Comparison of ENCODE assay signal across 8 cellular contexts in genomic region chr12:7060353-7060954, GRCh38. TPM values are rescaled to one million over a fixed set of nuclear protein-coding genes. Genes with fewer than 3 reads are reported as not detected.
DNase-seq lines count a peak whose midpoint lies in the region; ATAC-seq, FAIRE-seq and TF ChIP-seq lines count a peak whose summit lies in the region.

Gene C1S (plus strand): TSS chr12:7060718. CDS start chr12:7061913, 1,195 bp downstream.

- H3K4me3 ChIP-seq in HUES64 (ENCODE audit: low read length) (no peak within 1 kb of the TSS), bronchial epithelial cell (ENCODE audit: low read depth, low read length) (no peak within 1 kb of the TSS), stomach smooth muscle (ENCODE audit: low read length in 2 of 2) (peak within 1 kb of the TSS; percentile 81 to 85)
- no peak within 1 kb of the TSS for H3K4me3 ChIP-seq in naive thymus-derived CD4-positive, alpha-beta T cell (ENCODE audit: low read length)

- H3K36me3 ChIP-seq in HUES64 (ENCODE audit: insufficient read depth, low read length), result no peaks in the 10 kb centered on the region
- no peaks in the 10 kb centered on the region for H3K36me3 ChIP-seq in bronchial epithelial cell (ENCODE audit: control insufficient read depth, insufficient read depth, low read length)
- H3K36me3 ChIP-seq in stomach smooth muscle (ENCODE audit: control insufficient read depth in 2 of 2, insufficient read depth in 2 of 2, low read length in 2 of 2), result peaks cover 14 to 23% of the 10 kb centered on the region in 2 donors
- no peaks in the 10 kb centered on the region for H3K36me3 ChIP-seq in naive thymus-derived CD4-positive, alpha-beta T cell (ENCODE audit: control insufficient read depth in 2 of 3, insufficient read depth in 3 of 3, low read length in 3 of 3)

- H3K36me3 Mint-ChIP-seq in naive thymus-derived CD4-positive, alpha-beta T cell, result no peaks in the 10 kb centered on the region

- no peak for ATAC-seq in naive thymus-derived CD4-positive, alpha-beta T cell
- ATAC-seq in stimulated activated naive CD8-positive, alpha-beta T cell treated with anti-CD3 and anti-CD28 coated beads, Interleukin-15, amount 100 ng/mL, for 72 hours, result no peak

- POLR2A ChIA-PET in naive thymus-derived CD4-positive, alpha-beta T cell (lab: Charles Lee), result no interaction called here

- intact Hi-C loops in naive thymus-derived CD4-positive, alpha-beta T cell (cut with micrococcal nuclease), result no loop called here

- H3K4me1 ChIP-seq in HUES64 (ENCODE audit: insufficient read depth, low read length), result peaks cover 8% of the 10 kb centered on the region
- peaks cover 18% of the 10 kb centered on the region for H3K4me1 ChIP-seq in stomach smooth muscle (ENCODE audit: control insufficient read depth, insufficient read depth, low read length)
- H3K4me1 ChIP-seq in naive thymus-derived CD4-positive, alpha-beta T cell (ENCODE audit: control insufficient read depth in 2 of 2, insufficient read depth in 2 of 2, low read length in 2 of 2), result no peaks in the 10 kb centered on the region

- H3K27ac ChIP-seq in HUES64 (ENCODE audit: low read depth, low read length) (no peak within 1 kb of the TSS), stomach smooth muscle (ENCODE audit: low read length) (peak within 1 kb of the TSS; percentile 85)
- no peak within 1 kb of the TSS for H3K27ac ChIP-seq in naive thymus-derived CD4-positive, alpha-beta T cell (ENCODE audit: low read depth, low read length)

- CTCF ChIA-PET in naive thymus-derived CD4-positive, alpha-beta T cell (lab: Charles Lee), result no interaction called here

- FAIRE-seq in bronchial epithelial cell (lab: Jason Lieb, UNC), result no peak

- H3K4me1 Mint-ChIP-seq in naive thymus-derived CD4-positive, alpha-beta T cell, result no peaks in the 10 kb centered on the region
- peaks cover 6% of the 10 kb centered on the region for H3K4me1 Mint-ChIP-seq in stimulated activated naive CD8-positive, alpha-beta T cell treated with anti-CD3 and anti-CD28 coated beads, Interleukin-15, amount 100 ng/mL, for 72 hours

- peak; percentile 81 for TF ChIP-seq CTCF in bronchial epithelial cell (IDR thresholded peaks at IDR 0.05; ENCODE audit: insufficient read depth, low read length, severe bottlenecking)

- H3K4me3 Mint-ChIP-seq in naive thymus-derived CD4-positive, alpha-beta T cell, result no peak within 1 kb of the TSS
- H3K4me3 Mint-ChIP-seq in stimulated activated naive CD8-positive, alpha-beta T cell treated with anti-CD3 and anti-CD28 coated beads, Interleukin-15, amount 100 ng/mL, for 72 hours, result no peak within 1 kb of the TSS

- H3K9ac ChIP-seq in HUES64 (ENCODE audit: low read depth, low read length), result peak within 1 kb of the TSS; percentile 24
- H3K9ac ChIP-seq in stomach smooth muscle (ENCODE audit: low read length in 2 of 2), result peak within 1 kb of the TSS; percentile 85 to 89

- peak within 1 kb of the TSS in 1 of 9 donors; percentile 1 for H3K27ac Mint-ChIP-seq in naive thymus-derived CD4-positive, alpha-beta T cell
- peak within 1 kb of the TSS in 1 of 2 donors; percentile 94 for H3K27ac Mint-ChIP-seq in stimulated activated naive CD8-positive, alpha-beta T cell treated with anti-CD3 and anti-CD28 coated beads, Interleukin-15, amount 100 ng/mL, for 72 hours

- H3K27me3 Mint-ChIP-seq in naive thymus-derived CD4-positive, alpha-beta T cell, result peaks cover 16 to 30% (median 26%) of the 10 kb centered on the region in 5 donors
- H3K27me3 Mint-ChIP-seq in stimulated activated naive CD8-positive, alpha-beta T cell treated with anti-CD3 and anti-CD28 coated beads, Interleukin-15, amount 100 ng/mL, for 72 hours, result peaks cover 25% of the 10 kb centered on the region

- H3K9me3 Mint-ChIP-seq in naive thymus-derived CD4-positive, alpha-beta T cell, result no peaks in the 10 kb centered on the region
- no peaks in the 10 kb centered on the region for H3K9me3 Mint-ChIP-seq in stimulated activated naive CD8-positive, alpha-beta T cell treated with anti-CD3 and anti-CD28 coated beads, Interleukin-15, amount 100 ng/mL, for 72 hours

- H3K9me3 ChIP-seq in HUES64 (ENCODE audit: insufficient read depth, low read depth, low read length) (no peaks in the 10 kb centered on the region), stomach smooth muscle (ENCODE audit: control insufficient read depth in 2 of 2, low read length in 2 of 2) (no peaks in the 10 kb centered on the region)
- no peaks in the 10 kb centered on the region for H3K9me3 ChIP-seq in naive thymus-derived CD4-positive, alpha-beta T cell (ENCODE audit: control insufficient read depth in 2 of 3, low read length in 3 of 3)

- WGBS in HUES64, result 41% methylated on average over 10 of the region's 10 CpGs

- H3K27me3 ChIP-seq in HUES64 (ENCODE audit: insufficient read depth, low read length), result no peaks in the 10 kb centered on the region
- H3K27me3 ChIP-seq in bronchial epithelial cell (ENCODE audit: control insufficient read depth, insufficient read depth, low read length), result no peaks in the 10 kb centered on the region
- no peaks in the 10 kb centered on the region for H3K27me3 ChIP-seq in stomach smooth muscle (ENCODE audit: control insufficient read depth in 1 of 2, insufficient read depth in 2 of 2, low read length in 2 of 2)
- H3K27me3 ChIP-seq in naive thymus-derived CD4-positive, alpha-beta T cell (ENCODE audit: control insufficient read depth in 2 of 2, insufficient read depth in 2 of 2, low read length in 2 of 2), result no peaks in the 10 kb centered on the region

- DNase-seq in bronchial epithelial cell (ENCODE audit: low read depth) (peak; percentile 93), kidney glomerular epithelial cell (lab: John Stamatoyannopoulos, UW) (peak; percentile 83), NCI-H1436 treated with DMSO at 0.1 percent for 48 hours (lab: John Stamatoyannopoulos, UW) (no peak), NCI-H748 treated with DMSO at 0.1 percent for 48 hours (lab: John Stamatoyannopoulos, UW) (no peak)
- DNase-seq in naive thymus-derived CD4-positive, alpha-beta T cell, result no peak
- no peak for DNase-seq in stimulated activated naive CD8-positive, alpha-beta T cell treated with anti-CD3 and anti-CD28 coated beads, Interleukin-15, amount 100 ng/mL, for 72 hours

RNA-seq across cellular contexts. Expression of gene C1S, which starts in this region (rescaled TPM):
- polyA plus RNA-seq in HUES64 (2013, experiment 1 of 2), result 3.1 TPM
- 3.5 TPM for polyA plus RNA-seq in HUES64 (2013, experiment 2 of 2)
- total RNA-seq in bronchial epithelial cell, result 1.5 and 6.3 TPM in 2 replicates
- total RNA-seq in naive thymus-derived CD4-positive, alpha-beta T cell, result 1 to 10 TPM; 2.0 to 3.9 (median 3.0) TPM
- not detected for polyA plus RNA-seq in naive thymus-derived CD4-positive, alpha-beta T cell

Comparison
In these comparisons a context has a peak if more than half of its experiments do, and no peak if none do; other contexts are left out.
1. H3K4me3 ChIP-seq: peak in stomach smooth muscle (2 of 2); none in HUES64 (single experiment), bronchial epithelial cell (single experiment) and naive thymus-derived CD4-positive, alpha-beta T cell (single experiment).
2. DNase-seq: peak in bronchial epithelial cell (single experiment) and kidney glomerular epithelial cell (single experiment); none in naive thymus-derived CD4-positive, alpha-beta T cell (0 of 9), NCI-H1436 treated with DMSO at 0.1 percent for 48 hours (single experiment), stimulated activated naive CD8-positive, alpha-beta T cell treated with anti-CD3 and anti-CD28 coated beads, Interleukin-15, amount 100 ng/mL, for 72 hours (0 of 2) and NCI-H748 treated with DMSO at 0.1 percent for 48 hours (single experiment).